ENCODE assay signal across 12 cellular contexts in genomic region chr6:161011509-161012480, GRCh38. TPM values are rescaled to one million over a fixed set of nuclear protein-coding genes. Genes with fewer than 3 reads are reported as not detected.
DNase-seq lines count a peak whose midpoint lies in the region; ATAC-seq and TF ChIP-seq lines count a peak whose summit lies in the region.
"Had no signal": no experiment of that assay in that cellular context is flagged by ENCODE, and none has a peak within 500 bp of the region (broad histone marks: within the 10 kb centered on the region; RNA-seq: fewer than 3 reads in every experiment).

No MANE protein-coding gene starts in this region.

- H3K27me3 ChIP-seq in Panc1 (ENCODE audit: control insufficient read depth, insufficient read depth, low read length) (no peaks in the 10 kb centered on the region), uterus (no peaks in the 10 kb centered on the region)

- no peak overlapping the region for H3K27ac ChIP-seq in Panc1 (ENCODE audit: low read length)
- H3K27ac ChIP-seq in uterus = peak overlapping the region; percentile 38 to 47

- TF ChIP-seq CTCF in Panc1 (IDR thresholded peaks at IDR 0.05) (no peak), epithelial cell of esophagus (IDR thresholded peaks at IDR 0.05; ENCODE audit: insufficient read depth, low read depth, low read length, missing control alignments) (no peak), uterus (IDR thresholded peaks at IDR 0.05) (no peak)

- no peak overlapping the region for H3K4me3 ChIP-seq in Panc1 (ENCODE audit: low read depth in 2 of 2, low read length in 2 of 2)
- no peak overlapping the region for H3K4me3 ChIP-seq in epithelial cell of esophagus (ENCODE audit: low read length)
- no peak overlapping the region for H3K4me3 ChIP-seq in uterus

- BruUV-seq in Panc1 (replicated peaks; lab: Mats Ljungman, UMichigan) = no TSS peak

- TF ChIP-seq POLR2A in uterus (IDR thresholded peaks at IDR 0.05) = no peak

- CTCF ChIA-PET in Panc1 (lab: Charles Lee) = interaction anchor here (0.6 kb wide), 1 partner anchor 28 kb away, joined by 3 read pairs; no protein-coding TSS in a partner anchor

- POLR2A ChIA-PET in Panc1 (lab: Charles Lee) = interaction anchor here (0.5 kb wide), 1 partner anchor 1030 kb away, joined by 3 read pairs; no protein-coding TSS in a partner anchor

- ATAC-seq in Panc1 = 0 out of 2 replicates have a peak, but pooled peaks have one; percentile 58
- no peak for ATAC-seq in HG03457 (IDR thresholded peaks at IDR 0.05; ENCODE audit: unreplicated experiment)
- no peak for ATAC-seq in HG03097 (IDR thresholded peaks at IDR 0.05; ENCODE audit: low FRiP score, unreplicated experiment)
- ATAC-seq: activated T-cell treated with anti-CD3 and anti-CD28 coated beads, Interleukin-2, amount 50 U/mL, for 4 hours had no signal

- DNase-seq in Panc1 (ENCODE audit: low read depth, low spot score) = no peak
- peak; percentile 15 for DNase-seq in epithelial cell of esophagus (ENCODE audit: low read depth)
- peak; percentile 60 for DNase-seq in iPS-NIHi7 (ENCODE audit: extremely low spot score)
- no peak for DNase-seq in uterus
- DNase-seq in glomerular visceral epithelial cell (ENCODE audit: extremely low spot score) = no peak
- DNase-seq: activated CD4-positive, CD25-positive, alpha-beta regulatory T cell treated with anti-CD3 and anti-CD28 coated beads, Interleukin-2, amount 50 U/mL, for 72 hours; activated T-cell treated with anti-CD3 and anti-CD28 coated beads, Interleukin-2, amount 50 U/mL, for 4 hours; immature natural killer cell; Kasumi-1; NCI-H2029 had no signal

- H3K4me1 ChIP-seq in Panc1 (ENCODE audit: control insufficient read depth, insufficient read depth, low read length) (no peaks in the 10 kb centered on the region; the same call in 1 of the 2 replicates), uterus (peaks cover 0 to 10% of the 10 kb centered on the region in 2 donors)

- no peaks in the 10 kb centered on the region for H3K9me3 ChIP-seq in Panc1 (ENCODE audit: control insufficient read depth, insufficient read depth, low read depth, low read length)
- H3K9me3 ChIP-seq in uterus = no peaks in the 10 kb centered on the region

- in situ Hi-C loops in Panc1 (cut with HindIII; ENCODE audit: low pct_unique_long_range_greater_than_20kb, low sequenced_read_pairs) = no loop called here

- no peaks in the 10 kb centered on the region for H3K36me3 ChIP-seq in Panc1 (ENCODE audit: control insufficient read depth, insufficient read depth, low read length)
- H3K36me3 ChIP-seq in uterus = no peaks in the 10 kb centered on the region

- intact Hi-C loops in Panc1 (cut with micrococcal nuclease; ENCODE audit: unreplicated experiment) = no loop called here
- intact Hi-C loops in uterus (cut with DNase I; ENCODE audit: low total_unique reads) = no loop called here

RNA-seq across cellular contexts. Expression of gene MAP3K4, which starts 20.2 kb away (rescaled TPM):
- total RNA-seq in Panc1 (2021; ENCODE audit: unreplicated experiment) (49.3 TPM), uterus (10 to 100 TPM; 24.1 to 82.9 (median 46.6) TPM)
- 19.3 TPM for polyA plus RNA-seq in Panc1 (2012; ENCODE audit: insufficient read length)

Comparison
In these comparisons a context has a peak if more than half of its experiments do, and no peak if none do; other contexts are left out.
1. DNase-seq: peak in epithelial cell of esophagus (single experiment) and iPS-NIHi7 (single experiment); none in Panc1 (single experiment), uterus (0 of 2) and glomerular visceral epithelial cell (single experiment).